Comparison of ENCODE assay signal across 1 cellular context in genomic region chr5:131328536-131329186, GRCh38.
TF ChIP-seq lines count a peak whose summit lies in the region.

No MANE protein-coding gene starts in this region.

TF ChIP-seq in SK-N-SH, 30 proteins besides CTCF, POLR2A, EP300 and RAD21 (continued from another document):
- TF ChIP-seq REST (IDR thresholded peaks at IDR 0.05; ENCODE audit: low read depth, low read length) = no peak
- no peak for TF ChIP-seq IRF3 (IDR thresholded peaks at IDR 0.05; ENCODE audit: low read depth, low read length)
TF ChIP-seq in SK-N-SH: peak in this region for 7.
